Comparison of ENCODE assay signal across 2 cellular contexts in the genomic region with DNA sequence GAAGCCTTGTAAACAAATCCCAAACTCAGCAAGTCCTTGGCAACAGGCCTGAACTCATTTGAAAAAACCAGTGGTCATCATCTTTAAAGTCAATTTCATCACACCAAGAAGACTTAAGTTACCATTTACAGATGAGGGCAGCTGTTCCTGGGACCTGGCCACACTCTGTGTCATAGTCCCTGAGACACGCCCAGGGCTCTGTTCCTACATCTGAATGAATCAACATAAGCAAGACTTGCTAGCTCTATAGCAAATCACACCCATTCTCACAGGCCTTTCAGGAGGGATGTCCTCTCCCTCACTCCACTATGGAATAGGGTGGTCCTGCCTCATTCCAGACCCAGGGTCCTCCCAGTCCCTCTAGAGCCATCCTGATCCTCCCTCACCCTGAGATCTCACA.
TF ChIP-seq lines count a peak whose summit lies in the region.

No MANE protein-coding gene starts in this region.

TF ChIP-seq in HCT116, 20 proteins besides CTCF, POLR2A, EP300 and RAD21:
- no peak for TF ChIP-seq REST (IDR thresholded peaks at IDR 0.05; ENCODE audit: low read depth)
- TF ChIP-seq CEBPB (IDR thresholded peaks at IDR 0.05; ENCODE audit: low read depth): no peak
- TF ChIP-seq TCF7L2 (IDR thresholded peaks at IDR 0.05; ENCODE audit: borderline replicate concordance, extremely low read depth, insufficient read depth, insufficient read length): no peak
- no peak for TF ChIP-seq JUND (IDR thresholded peaks at IDR 0.05)
- no peak for TF ChIP-seq EGR1 (IDR thresholded peaks at IDR 0.05; ENCODE audit: low read depth)
- TF ChIP-seq SRF (IDR thresholded peaks at IDR 0.05; ENCODE audit: low read depth): no peak
- no peak for TF ChIP-seq FOSL1 (IDR thresholded peaks at IDR 0.05; ENCODE audit: low read depth)
- TF ChIP-seq ELF1 (IDR thresholded peaks at IDR 0.05; ENCODE audit: borderline replicate concordance, low read depth): no peak
- TF ChIP-seq SP1 (IDR thresholded peaks at IDR 0.05; ENCODE audit: low read depth): no peak
TF ChIP-seq in HCT116: peak in this region for 0.

TF ChIP-seq in K562, 482 proteins besides CTCF, POLR2A, EP300 and RAD21 (continued from another document and continues in another):
- no peak for TF ChIP-seq MLLT1 (IDR thresholded peaks at IDR 0.05)
- no peak for TF ChIP-seq YBX1 (IDR thresholded peaks at IDR 0.05)
- TF ChIP-seq POLR2H (tag; IDR thresholded peaks at IDR 0.05; ENCODE audit: low read depth): peak; percentile 78
- peak in 1 of 2 experiments; percentile 35; a peak in 1 of 4 replicates for TF ChIP-seq ZMIZ1 (IDR thresholded peaks at IDR 0.05; ENCODE audit: low read depth in 2 of 2, low read length in 2 of 2)
- TF ChIP-seq MAZ (CRISPR knock-in tag; conservative IDR thresholded peaks at IDR 0.05 in 1 of 2, IDR thresholded peaks at IDR 0.05 in 1 of 2): no peak
- no peak for TF ChIP-seq ZNF695 (CRISPR knock-in tag; IDR thresholded peaks at IDR 0.05)
- TF ChIP-seq CC2D1A (IDR thresholded peaks at IDR 0.05): no peak
- 0 out of 2 replicates have a peak, but pooled peaks have one; percentile 35 for TF ChIP-seq SUPT5H (IDR thresholded peaks at IDR 0.05)
- TF ChIP-seq BRD4 (IDR thresholded peaks at IDR 0.05): no peak
- TF ChIP-seq ZBED1 (IDR thresholded peaks at IDR 0.05): 0 out of 2 replicates have a peak, but pooled peaks have one; percentile 59
- TF ChIP-seq EP400 (IDR thresholded peaks at IDR 0.05): no peak
- TF ChIP-seq TAF9B (IDR thresholded peaks at IDR 0.05; ENCODE audit: partially characterized antibody): no peak
- no peak for TF ChIP-seq ZNF699 (CRISPR knock-in tag; IDR thresholded peaks at IDR 0.05; ENCODE audit: insufficient replicate concordance)
- no peak for TF ChIP-seq EGR1 (conservative IDR thresholded peaks at IDR 0.05)
- peak; percentile 95 for TF ChIP-seq TBP (optimal IDR thresholded peaks at IDR 0.05; ENCODE audit: low read depth, low read length)
- peak in 1 of 2 experiments; percentile 80; a peak in 1 of 4 replicates for TF ChIP-seq KDM4B (IDR thresholded peaks at IDR 0.05; ENCODE audit: borderline replicate concordance in 2 of 2, low read depth in 1 of 2)
- 0 out of 2 replicates have a peak, but pooled peaks have one; percentile 86 for TF ChIP-seq GTF2F1 (IDR thresholded peaks at IDR 0.05; ENCODE audit: low read depth, low read length)
- no peak for TF ChIP-seq NFRKB (IDR thresholded peaks at IDR 0.05; ENCODE audit: low read depth)
- no peak for TF ChIP-seq TAF1 (IDR thresholded peaks at IDR 0.05; ENCODE audit: control insufficient read depth, extremely low read depth, insufficient read depth, low read length, severe bottlenecking)
- no peak for TF ChIP-seq KDM5B (IDR thresholded peaks at IDR 0.05; ENCODE audit: insufficient replicate concordance, low read depth, low read length)
- TF ChIP-seq ZBTB26 (CRISPR knock-in tag; IDR thresholded peaks at IDR 0.05): no peak
- TF ChIP-seq PML (IDR thresholded peaks at IDR 0.05; ENCODE audit: low read length): peak; percentile 97
- no peak for TF ChIP-seq ELF4 (CRISPR knock-in tag; IDR thresholded peaks at IDR 0.05)
- TF ChIP-seq BRCA1 (IDR thresholded peaks at IDR 0.05): no peak
- TF ChIP-seq BRCA1 (CRISPR knock-in tag; IDR thresholded peaks at IDR 0.05): no peak
- TF ChIP-seq BCLAF1 (IDR thresholded peaks at IDR 0.05; ENCODE audit: borderline replicate concordance in 1 of 2, control insufficient read depth in 1 of 2, low read depth in 2 of 2, low read length in 1 of 2): peak in 1 of 2 experiments; percentile 73; a peak in 1 of 4 replicates
- TF ChIP-seq MEF2D (tag; conservative IDR thresholded peaks at IDR 0.05; ENCODE audit: low read depth): no peak
- no peak for TF ChIP-seq MCM3 (IDR thresholded peaks at IDR 0.05)
- TF ChIP-seq SMAD1 (IDR thresholded peaks at IDR 0.05; ENCODE audit: low read depth, low read length, partially characterized antibody): peak; percentile 41
- no peak for TF ChIP-seq STAG1 (CRISPR knock-in tag; IDR thresholded peaks at IDR 0.05; ENCODE audit: borderline replicate concordance)
- no peak for TF ChIP-seq REST (CRISPR knock-in tag; IDR thresholded peaks at IDR 0.05; ENCODE audit: low read depth)
- no peak for TF ChIP-seq SRSF7 (optimal IDR thresholded peaks at IDR 0.05; ENCODE audit: low read depth, low read length)
- TF ChIP-seq, protein P1, sequence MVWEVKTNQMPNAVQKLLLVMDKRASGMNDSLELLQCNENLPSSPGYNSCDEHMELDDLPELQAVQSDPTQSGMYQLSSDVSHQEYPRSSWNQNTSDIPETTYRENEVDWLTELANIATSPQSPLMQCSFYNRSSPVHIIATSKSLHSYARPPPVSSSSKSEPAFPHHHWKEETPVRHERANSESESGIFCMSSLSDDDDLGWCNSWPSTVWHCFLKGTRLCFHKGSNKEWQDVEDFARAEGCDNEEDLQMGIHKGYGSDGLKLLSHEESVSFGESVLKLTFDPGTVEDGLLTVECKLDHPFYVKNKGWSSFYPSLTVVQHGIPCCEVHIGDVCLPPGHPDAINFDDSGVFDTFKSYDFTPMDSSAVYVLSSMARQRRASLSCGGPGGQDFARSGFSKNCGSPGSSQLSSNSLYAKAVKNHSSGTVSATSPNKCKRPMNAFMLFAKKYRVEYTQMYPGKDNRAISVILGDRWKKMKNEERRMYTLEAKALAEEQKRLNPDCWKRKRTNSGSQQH (CRISPR knock-in tag; IDR thresholded peaks at IDR 0.05): peak; percentile 56; the same call in 1 of the 2 replicates
- no peak for TF ChIP-seq NFE2L1 (tag; IDR thresholded peaks at IDR 0.05; ENCODE audit: borderline replicate concordance, low read depth)
- no peak for TF ChIP-seq ZKSCAN1 (IDR thresholded peaks at IDR 0.05; ENCODE audit: low read depth, low read length)
- TF ChIP-seq, protein P2, sequence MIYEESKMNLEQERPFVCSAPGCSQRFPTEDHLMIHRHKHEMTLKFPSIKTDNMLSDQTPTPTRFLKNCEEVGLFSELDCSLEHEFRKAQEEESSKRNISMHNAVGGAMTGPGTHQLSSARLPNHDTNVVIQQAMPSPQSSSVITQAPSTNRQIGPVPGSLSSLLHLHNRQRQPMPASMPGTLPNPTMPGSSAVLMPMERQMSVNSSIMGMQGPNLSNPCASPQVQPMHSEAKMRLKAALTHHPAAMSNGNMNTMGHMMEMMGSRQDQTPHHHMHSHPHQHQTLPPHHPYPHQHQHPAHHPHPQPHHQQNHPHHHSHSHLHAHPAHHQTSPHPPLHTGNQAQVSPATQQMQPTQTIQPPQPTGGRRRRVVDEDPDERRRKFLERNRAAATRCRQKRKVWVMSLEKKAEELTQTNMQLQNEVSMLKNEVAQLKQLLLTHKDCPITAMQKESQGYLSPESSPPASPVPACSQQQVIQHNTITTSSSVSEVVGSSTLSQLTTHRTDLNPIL (CRISPR knock-in tag; IDR thresholded peaks at IDR 0.05): no peak
- TF ChIP-seq, protein P3, sequence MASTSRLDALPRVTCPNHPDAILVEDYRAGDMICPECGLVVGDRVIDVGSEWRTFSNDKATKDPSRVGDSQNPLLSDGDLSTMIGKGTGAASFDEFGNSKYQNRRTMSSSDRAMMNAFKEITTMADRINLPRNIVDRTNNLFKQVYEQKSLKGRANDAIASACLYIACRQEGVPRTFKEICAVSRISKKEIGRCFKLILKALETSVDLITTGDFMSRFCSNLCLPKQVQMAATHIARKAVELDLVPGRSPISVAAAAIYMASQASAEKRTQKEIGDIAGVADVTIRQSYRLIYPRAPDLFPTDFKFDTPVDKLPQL (IDR thresholded peaks at IDR 0.05; ENCODE audit: extremely low read depth, insufficient read length): peak; percentile 81
- TF ChIP-seq HSF4 (CRISPR knock-in tag; IDR thresholded peaks at IDR 0.05; ENCODE audit: borderline replicate concordance): no peak
- no peak for TF ChIP-seq HCFC1 (IDR thresholded peaks at IDR 0.05; ENCODE audit: low read depth, low read length)
- TF ChIP-seq, protein P4, sequence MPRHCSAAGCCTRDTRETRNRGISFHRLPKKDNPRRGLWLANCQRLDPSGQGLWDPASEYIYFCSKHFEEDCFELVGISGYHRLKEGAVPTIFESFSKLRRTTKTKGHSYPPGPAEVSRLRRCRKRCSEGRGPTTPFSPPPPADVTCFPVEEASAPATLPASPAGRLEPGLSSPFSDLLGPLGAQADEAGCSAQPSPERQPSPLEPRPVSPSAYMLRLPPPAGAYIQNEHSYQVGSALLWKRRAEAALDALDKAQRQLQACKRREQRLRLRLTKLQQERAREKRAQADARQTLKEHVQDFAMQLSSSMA (CRISPR knock-in tag; IDR thresholded peaks at IDR 0.05): no peak
